Comparison of ENCODE assay signal across 1 cellular context in the genomic region with DNA sequence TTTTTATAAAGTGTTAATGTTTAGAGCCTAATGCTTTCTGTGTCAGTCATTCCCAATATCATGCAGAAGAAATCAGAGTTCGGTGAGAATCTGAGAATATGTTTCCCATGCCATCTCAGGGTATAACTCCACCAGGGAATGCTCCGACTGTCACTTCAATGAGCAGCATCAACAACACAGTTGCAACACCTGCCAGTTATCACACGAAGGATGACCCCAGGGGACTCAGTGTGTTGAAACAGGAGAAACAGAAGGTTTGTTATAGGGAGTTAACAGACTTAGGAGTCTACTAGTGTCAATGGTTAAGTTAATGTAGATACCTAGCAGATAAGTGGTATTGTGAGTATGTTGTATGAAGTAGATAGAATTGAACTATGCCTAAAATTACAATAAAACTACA.
TF ChIP-seq lines count a peak whose summit lies in the region.

No MANE protein-coding gene starts in this region.

TF ChIP-seq in HepG2, 621 proteins besides CTCF, POLR2A, EP300 and RAD21 (continued from another document):
- TF ChIP-seq HNF4A (CRISPR knock-in tag; IDR thresholded peaks at IDR 0.05) (peak; percentile 51; the same call in 1 of the 2 replicates), RARA (CRISPR knock-in tag; IDR thresholded peaks at IDR 0.05) (0 out of 2 replicates have a peak, but pooled peaks have one; percentile 19), GATAD2A (CRISPR knock-in tag; IDR thresholded peaks at IDR 0.05) (peak; percentile 41; the same call in 1 of the 2 replicates), ZNF570 (CRISPR knock-in tag; IDR thresholded peaks at IDR 0.05; ENCODE audit: borderline replicate concordance) (no peak), GZF1 (CRISPR knock-in tag; IDR thresholded peaks at IDR 0.05) (no peak), CEBPG (CRISPR knock-in tag; IDR thresholded peaks at IDR 0.05) (peak; percentile 64; the same call in 1 of the 2 replicates)
